26 cellular contexts compared by ENCODE assay signal in the genomic region with DNA sequence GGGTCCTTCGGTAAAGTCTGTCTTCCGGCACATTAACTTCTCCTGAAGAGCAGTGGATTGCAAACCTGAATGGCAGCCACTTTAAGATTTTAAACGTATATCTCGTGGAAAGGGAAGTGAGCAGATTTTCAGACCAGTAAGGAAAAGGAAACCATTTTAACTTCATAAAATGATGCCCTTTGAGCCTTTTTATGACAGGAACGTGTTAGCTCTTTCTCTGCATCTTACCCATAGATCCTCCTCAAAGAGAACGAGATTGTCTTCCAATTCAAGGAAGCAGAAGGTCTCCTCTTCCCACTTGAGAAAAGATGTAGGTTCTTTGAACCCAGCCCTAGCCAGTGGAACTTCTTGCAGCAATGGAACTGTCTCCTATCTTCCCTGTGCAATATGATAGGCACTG. TPM values are rescaled to one million over a fixed set of nuclear protein-coding genes. Genes with fewer than 3 reads are reported as not detected.
A peak's percentile ranks its signal among the peaks of the same experiment; 100 is the strongest.
DNase-seq lines count a peak whose midpoint lies in the region; ATAC-seq, FAIRE-seq and TF ChIP-seq lines count a peak whose summit lies in the region.
"Had no signal": no experiment of that assay in that cellular context is flagged by ENCODE, and none has a peak within 500 bp of the region (broad histone marks: within the 10 kb centered on the region; RNA-seq: fewer than 3 reads in every experiment).

No MANE protein-coding gene starts in this region.

- H3K36me3 ChIP-seq in hepatocyte (replicated peaks; ENCODE audit: insufficient read depth, low read depth) (no peaks in the 10 kb centered on the region), small intestine (ENCODE audit: control insufficient read depth in 2 of 2, insufficient read depth in 2 of 2, low read length in 2 of 2) (no peaks in the 10 kb centered on the region)

- no peak overlapping the region for H2AFZ ChIP-seq in hepatocyte

- WGBS in hepatocyte (ENCODE audit: low lambda C conversion rate, missing lambda C conversion rate), result 90% methylated on average over 6 of the region's 6 CpGs
- 43 to 63% (median 58%) methylated on average over 6 of the region's 6 CpGs for WGBS in small intestine, 3 donors

- H3K4me1 Mint-ChIP-seq in activated naive CD8-positive, alpha-beta T cell (ENCODE audit: low read depth), result peaks cover 6% of the 10 kb centered on the region
- peaks cover 4% of the 10 kb centered on the region for H3K4me1 Mint-ChIP-seq in activated naive CD8-positive, alpha-beta T cell treated with anti-CD3 and anti-CD28 coated beads for 36 hours

- H3K9me3 ChIP-seq in hepatocyte (ENCODE audit: low read depth) (no peaks in the 10 kb centered on the region), small intestine (ENCODE audit: control insufficient read depth, low read depth) (no peaks in the 10 kb centered on the region)
- H3K9me3 ChIP-seq: MG63 had no signal

- no peaks in the 10 kb centered on the region for H3K9me2 ChIP-seq in hepatocyte (replicated peaks; ENCODE audit: insufficient read depth)

- no peak overlapping the region for H3K4me2 ChIP-seq in hepatocyte

- no peak overlapping the region for H3K4me3 ChIP-seq in hepatocyte
- no peak overlapping the region for H3K4me3 ChIP-seq in small intestine (ENCODE audit: low read depth in 1 of 2, low read length in 2 of 2)
- H3K4me3 ChIP-seq in coronary artery, result no peak overlapping the region
- H3K4me3 ChIP-seq: K562, MG63, SK-N-MC had no signal

- no peaks in the 10 kb centered on the region for H3K27me3 Mint-ChIP-seq in activated naive CD8-positive, alpha-beta T cell
- no peaks in the 10 kb centered on the region for H3K27me3 Mint-ChIP-seq in activated naive CD8-positive, alpha-beta T cell treated with anti-CD3 and anti-CD28 coated beads for 36 hours
- H3K27me3 Mint-ChIP-seq: CD4-positive, alpha-beta memory T cell had no signal

- TF ChIP-seq CTCF in hepatocyte (IDR thresholded peaks at IDR 0.05; ENCODE audit: poor library complexity) (no peak), coronary artery (IDR thresholded peaks at IDR 0.05) (no peak)

- peaks cover 14% of the 10 kb centered on the region for H3K36me3 Mint-ChIP-seq in activated naive CD8-positive, alpha-beta T cell
- peaks cover 38% of the 10 kb centered on the region for H3K36me3 Mint-ChIP-seq in activated naive CD8-positive, alpha-beta T cell treated with anti-CD3 and anti-CD28 coated beads for 36 hours

- no peak for DNase-seq in activated naive CD8-positive, alpha-beta T cell treated with anti-CD3 and anti-CD28 coated beads for 36 hours
- DNase-seq in GM19239 (ENCODE audit: insufficient read length, low spot score) (no peak), hepatocyte (ENCODE audit: low spot score) (no peak), small intestine (peak; percentile 60), coronary artery (ENCODE audit: low spot score) (no peak), NCI-H1930 (lab: John Stamatoyannopoulos, UW) (no peak)
- DNase-seq: 8988T; ACHN; CD4-positive, alpha-beta memory T cell; COR-L47; GDM1; H7; MG63; NCI-H1105 treated with DMSO at 0.1 percent for 48 hours; NCI-H146; NCI-H2029; NCI-H446; NCI-H526; NCI-H82; SIG-M5 had no signal

- H3K27me3 ChIP-seq in hepatocyte, result no peaks in the 10 kb centered on the region
- no peaks in the 10 kb centered on the region for H3K27me3 ChIP-seq in small intestine (ENCODE audit: control insufficient read depth in 2 of 2, insufficient read depth in 2 of 2, low read length in 2 of 2)
- H3K27me3 ChIP-seq: MG63 had no signal

- peak overlapping the region; percentile 8 for H3K27ac ChIP-seq in hepatocyte
- H3K27ac ChIP-seq in small intestine (ENCODE audit: low read depth in 1 of 2, low read length in 1 of 2), result no peak overlapping the region
- no peak overlapping the region for H3K27ac ChIP-seq in coronary artery
- H3K27ac ChIP-seq: SK-N-MC had no signal

- no peaks in the 10 kb centered on the region for H3K9me3 Mint-ChIP-seq in activated naive CD8-positive, alpha-beta T cell (ENCODE audit: low read depth)
- H3K9me3 Mint-ChIP-seq in activated naive CD8-positive, alpha-beta T cell treated with anti-CD3 and anti-CD28 coated beads for 36 hours, result no peaks in the 10 kb centered on the region
- H3K9me3 Mint-ChIP-seq: CD4-positive, alpha-beta memory T cell had no signal

- H3K27ac Mint-ChIP-seq in activated naive CD8-positive, alpha-beta T cell, result peak overlapping the region; percentile 22
- no peak overlapping the region for H3K27ac Mint-ChIP-seq in activated naive CD8-positive, alpha-beta T cell treated with anti-CD3 and anti-CD28 coated beads for 36 hours
- H3K27ac Mint-ChIP-seq: CD4-positive, alpha-beta memory T cell had no signal

- peaks cover 15% of the 10 kb centered on the region for H3K79me2 ChIP-seq in hepatocyte

- no peak overlapping the region for H3K4me3 Mint-ChIP-seq in activated naive CD8-positive, alpha-beta T cell
- H3K4me3 Mint-ChIP-seq in activated naive CD8-positive, alpha-beta T cell treated with anti-CD3 and anti-CD28 coated beads for 36 hours, result no peak overlapping the region
- H3K4me3 Mint-ChIP-seq: CD4-positive, alpha-beta memory T cell had no signal

- H3K4me1 ChIP-seq in hepatocyte (ENCODE audit: insufficient read depth) (peaks cover 7% of the 10 kb centered on the region), small intestine (ENCODE audit: control insufficient read depth in 2 of 2, insufficient read depth in 1 of 2, low read depth in 1 of 2, low read length in 1 of 2) (peaks cover 3 to 6% of the 10 kb centered on the region in 2 donors)

- ATAC-seq in GM21529 (IDR thresholded peaks at IDR 0.05; ENCODE audit: unreplicated experiment), result no peak
- ATAC-seq: K562, Panc1 had no signal

- H4K20me1 ChIP-seq in hepatocyte (ENCODE audit: insufficient read depth, poor library complexity, severe bottlenecking), result no peaks in the 10 kb centered on the region

- peak; percentile 47 for FAIRE-seq in GM19239 (lab: Jason Lieb, UNC)
- FAIRE-seq in small intestine (lab: Jason Lieb, UNC), result no peak
- FAIRE-seq: GM12891, K562 had no signal

RNA-seq across cellular contexts. Expression of a gene that starts 35.6 kb away (rescaled TPM):
- 100 to 1,000 TPM; 101 to 102 TPM for total RNA-seq in activated naive CD8-positive, alpha-beta T cell treated with anti-CD3 and anti-CD28 coated beads for 36 hours
- total RNA-seq in hepatocyte, result 25.6 and 37.3 TPM in 2 replicates
- polyA plus RNA-seq in hepatocyte (21.1 and 25.4 TPM in 2 replicates), small intestine (1 to 10 TPM; 2.2 to 7.3 (median 2.5) TPM)
